1 cellular context compared by ENCODE assay signal in genomic region chr4:150769235-150769634, GRCh38.
TF ChIP-seq lines count a peak whose summit lies in the region.

No MANE protein-coding gene starts in this region.

TF ChIP-seq in K562, 482 proteins besides CTCF, POLR2A, EP300 and RAD21 (continued from another document):
- TF ChIP-seq AFF1 (IDR thresholded peaks at IDR 0.05; ENCODE audit: low read depth in 1 of 2, partially characterized antibody in 2 of 2) = no peak
- peak; percentile 66 for TF ChIP-seq FOSL1 (tag; conservative IDR thresholded peaks at IDR 0.05)
- TF ChIP-seq E2F8 (IDR thresholded peaks at IDR 0.05; ENCODE audit: low read depth, partially characterized antibody) = no peak
- TF ChIP-seq EHMT2 (IDR thresholded peaks at IDR 0.05) = peak; percentile 35; the same call in 1 of the 2 replicates
- peak; percentile 91 for TF ChIP-seq ZNF316 (IDR thresholded peaks at IDR 0.05)
- TF ChIP-seq NFE2 (IDR thresholded peaks at IDR 0.05; ENCODE audit: low read depth) = peak; percentile 87
